Comparison of ENCODE assay signal across 17 cellular contexts in the genomic region with DNA sequence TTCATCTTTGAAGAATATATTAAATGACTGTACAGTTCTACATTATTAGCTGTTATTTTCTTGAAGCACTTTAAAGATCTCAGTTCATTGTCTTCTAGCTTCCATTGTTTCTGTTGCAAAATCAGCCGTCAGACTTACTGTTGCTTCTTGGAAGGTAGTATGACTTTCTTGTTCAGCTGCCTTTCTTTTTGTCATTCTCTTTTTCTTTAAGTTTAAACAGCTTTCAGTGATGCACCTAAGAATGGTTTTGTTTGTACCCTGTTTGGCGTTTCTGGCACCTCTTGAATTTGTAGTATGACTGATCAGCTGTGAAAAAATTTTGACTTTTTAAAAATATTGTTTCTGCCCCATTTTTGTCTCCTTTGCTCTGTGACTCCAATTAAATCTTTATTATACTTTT.
DNase-seq lines count a peak whose midpoint lies in the region; ATAC-seq and TF ChIP-seq lines count a peak whose summit lies in the region.
"Had no signal": no experiment of that assay in that cellular context is flagged by ENCODE, and none has a peak within 500 bp of the region (broad histone marks: within the 10 kb centered on the region; RNA-seq: fewer than 3 reads in every experiment).

No MANE protein-coding gene starts in this region.

- ATAC-seq in GM21529 (IDR thresholded peaks at IDR 0.05; ENCODE audit: unreplicated experiment) = no peak
- ATAC-seq: left colon; right cardiac atrium; stimulated activated effector memory CD8-positive, alpha-beta T cell treated with anti-CD3 and anti-CD28 coated beads, Interleukin-12 subunit alpha, Interleukin-12 subunit beta, amount 100 ng/mL, for 72 hours had no signal

- no peak overlapping the region for H3K4me3 ChIP-seq in astrocyte of the spinal cord (ENCODE audit: low read depth, low read length)

- TF ChIP-seq CTCF in astrocyte of the spinal cord (IDR thresholded peaks at IDR 0.05; ENCODE audit: low read depth, low read length) = no peak

- in situ Hi-C loops in astrocyte of the spinal cord (cut with HindIII; ENCODE audit: low sequenced_read_pairs) = no loop called here

- peak; percentile 22 for DNase-seq in NCI-H82 (lab: John Stamatoyannopoulos, UW)
- no peak for DNase-seq in NCI-H82 treated with DMSO at 0.1 percent for 48 hours (lab: John Stamatoyannopoulos, UW; ENCODE audit: unreplicated experiment)
- DNase-seq in NAMALWA (ENCODE audit: low spot score) = peak; percentile 41
- DNase-seq in astrocyte of the spinal cord (ENCODE audit: low read depth, low spot score) = peak; percentile 33
- DNase-seq in left kidney (ENCODE audit: low read depth, low spot score) = peak; percentile 45
- DNase-seq in hypothalamus (lab: John Stamatoyannopoulos, UW) = no peak
- no peak for DNase-seq in effector CD4-positive, alpha-beta T cell
- DNase-seq: activated CD4-positive, alpha-beta T cell treated with anti-CD3 and anti-CD28 coated beads for 1 hour; activated T-cell treated with anti-CD3 and anti-CD28 coated beads, Interleukin-2, amount 50 U/mL, for 24 hours; amygdala; Calu3; left colon; NCI-H187; right cardiac atrium; stimulated activated CD4-positive, alpha-beta T cell treated with anti-CD3 and anti-CD28 coated beads, Interleukin-4, amount 100 ng/mL, for 24 hours had no signal

Comparison
In these comparisons a context has a peak if more than half of its experiments do, and no peak if none do; other contexts are left out.
1. DNase-seq: peak in NCI-H82 (single experiment), NAMALWA (single experiment), astrocyte of the spinal cord (single experiment) and left kidney (single experiment); none in NCI-H82 treated with DMSO at 0.1 percent for 48 hours (single experiment), hypothalamus (0 of 51) and effector CD4-positive, alpha-beta T cell (single experiment).